25 cellular contexts compared by ENCODE assay signal in genomic region chr1:169305356-169305755, GRCh38.
"Had no signal": no experiment of that assay in that cellular context is flagged by ENCODE, and none has a peak within 500 bp of the region (broad histone marks: within the 10 kb centered on the region; RNA-seq: fewer than 3 reads in every experiment).

No MANE protein-coding gene starts in this region.

- H3K36me3 ChIP-seq: brain microvascular endothelial cell had no signal

- H3K27ac ChIP-seq: brain microvascular endothelial cell, coronary artery, dorsolateral prefrontal cortex had no signal

- FAIRE-seq: astrocyte, bronchial epithelial cell, frontal cortex had no signal

- H3K27me3 ChIP-seq: brain microvascular endothelial cell, dorsolateral prefrontal cortex had no signal

- H3K4me3 ChIP-seq: coronary artery, dorsolateral prefrontal cortex had no signal

- DNase-seq: activated CD4-positive, alpha-beta memory T cell treated with anti-CD3 and anti-CD28 coated beads for 36 hours; activated CD4-positive, alpha-beta T cell treated with anti-CD3 and anti-CD28 coated beads for 36 hours; activated CD4-positive, alpha-beta T cell treated with anti-CD3 and anti-CD28 coated beads, Interleukin-2, amount 10 ng/mL, durations not matched to agents 24 days and 14 days; activated CD4-positive, CD25-positive, alpha-beta regulatory T cell; activated CD4-positive, CD25-positive, alpha-beta regulatory T cell treated with anti-CD3 and anti-CD28 coated beads, Interleukin-2, amount 50 U/mL, for 72 hours; activated effector memory CD4-positive, alpha-beta T cell treated with Interleukin-2 at 50 U/mL for 16 hours; activated gamma-delta T cell treated with Interleukin-2 at 50 U/mL for 16 hours; activated naive CD4-positive, alpha-beta T cell treated with anti-CD3 and anti-CD28 coated beads, Interleukin-2, amount 50 U/mL, for 16 hours; activated naive CD4-positive, alpha-beta T cell treated with Interleukin-2 at 50 U/mL for 16 hours; activated T-cell treated with anti-CD3 and anti-CD28 coated beads, Interleukin-2, amount 50 U/mL, for 4 hours; amniotic stem cell; anterior cingulate cortex; brain microvascular endothelial cell; dorsolateral prefrontal cortex; effector memory CD4-positive, alpha-beta T cell; endodermal cell; foreskin fibroblast; head of caudate nucleus; T-helper 2 cell had no signal

- ATAC-seq: activated CD4-positive, alpha-beta T cell treated with anti-CD3 and anti-CD28 coated beads for 36 hours; activated T-cell treated with anti-CD3 and anti-CD28 coated beads, Interleukin-2, amount 50 U/mL, for 4 hours; activated T-helper 17 cell treated with anti-CD3 and anti-CD28 coated beads, Interleukin-2, amount 50 U/mL, for 72 hours; esophagus mucosa had no signal
